24 cellular contexts compared by ENCODE assay signal in genomic region chr14:76654573-76654955, GRCh38.
DNase-seq lines count a peak whose midpoint lies in the region; ATAC-seq, FAIRE-seq and TF ChIP-seq lines count a peak whose summit lies in the region.
"Had no signal": no experiment of that assay in that cellular context is flagged by ENCODE, and none has a peak within 500 bp of the region (broad histone marks: within the 10 kb centered on the region; RNA-seq: fewer than 3 reads in every experiment).

No MANE protein-coding gene starts in this region.

- H3K27me3 Mint-ChIP-seq in MCF 10A (ENCODE audit: insufficient read depth, unreplicated experiment): peaks cover 20% of the 10 kb centered on the region

- BruUV-seq in mammary epithelial cell (replicated peaks; lab: Mats Ljungman, UMichigan) (no TSS peak), MCF 10A (replicated peaks; lab: Mats Ljungman, UMichigan) (no TSS peak)

- H3K36me3 ChIP-seq in mammary epithelial cell (ENCODE audit: insufficient read depth, low read length) (no peaks in the 10 kb centered on the region), bronchial epithelial cell (ENCODE audit: control insufficient read depth, insufficient read depth, low read length) (no peaks in the 10 kb centered on the region)
- H3K36me3 ChIP-seq: MG63 had no signal

- H3K9me3 Mint-ChIP-seq in MCF 10A (ENCODE audit: unreplicated experiment): peaks cover 17% of the 10 kb centered on the region

- H3K9ac ChIP-seq in mammary epithelial cell (ENCODE audit: insufficient read depth, low read length): no peak overlapping the region
- H3K9ac ChIP-seq: GM23248, KMS-11 had no signal

- POLR2A ChIA-PET in MCF 10A (lab: Yijun Ruan, JAX): interaction anchor here (0.6 kb wide), 1 partner anchor 164 kb away, joined by 3 read pairs; no protein-coding TSS in a partner anchor

- peaks cover 5% of the 10 kb centered on the region for H3K4me1 ChIP-seq in mammary epithelial cell (ENCODE audit: insufficient read depth, low read length)

- CTCF ChIA-PET in mammary epithelial cell (lab: Charles Lee; ENCODE audit: low non-redundant PET) (no interaction called here), MCF 10A (lab: Yijun Ruan, JAX) (interaction anchor here (0.6 to 1.8 kb wide), 5 partner anchors 9 to 835 kb away, joined by 3 to 9 read pairs (median 5); no protein-coding TSS in a partner anchor)

- no peak overlapping the region for H3K27ac ChIP-seq in mammary epithelial cell (ENCODE audit: insufficient read depth, low read depth, low read length)
- H3K27ac ChIP-seq: GM23248, KMS-11 had no signal

- no peak overlapping the region for H3K27ac Mint-ChIP-seq in MCF 10A (ENCODE audit: low read depth, unreplicated experiment)
- H3K27ac Mint-ChIP-seq: CD8-positive, alpha-beta memory T cell; HFFc6 had no signal

- DNase-seq in mammary epithelial cell: peak; percentile 69
- no peak for DNase-seq in MCF 10A (ENCODE audit: unreplicated experiment)
- peak; percentile 41 for DNase-seq in NCI-H510A (lab: John Stamatoyannopoulos, UW)
- DNase-seq in bronchial epithelial cell (ENCODE audit: low read depth): peak; percentile 64
- no peak for DNase-seq in OCI-M2 (lab: John Stamatoyannopoulos, UW; ENCODE audit: unreplicated experiment)
- DNase-seq in GM13977 (ENCODE audit: low spot score): no peak
- DNase-seq: ACHN; CD8-positive, alpha-beta memory T cell; DMS 273 treated with DMSO at 0.1 percent for 48 hours; GM23248; HFFc6; MG63; NCI-H1092 treated with DMSO at 0.1 percent for 48 hours; NCI-H187; NCI-H524 treated with DMSO at 0.1 percent for 48 hours; SIG-M5 had no signal

- FAIRE-seq in bronchial epithelial cell (lab: Jason Lieb, UNC): peak; percentile 18
- FAIRE-seq: G401.6, GM12891, GM19239, HepG2 had no signal

- dilution Hi-C loops in mammary epithelial cell (cut with HindIII; ENCODE audit: low sequenced_read_pairs): no loop called here

- WGBS in mammary epithelial cell (ENCODE audit: low coverage, missing lambda C conversion rate): 37% methylated on average over 8 of the region's 8 CpGs

- H3K4me3 ChIP-seq in mammary epithelial cell (replicated peaks in 1 of 3; ENCODE audit: insufficient read depth in 1 of 3, low read depth in 2 of 3, low read length in 3 of 3) (no peak overlapping the region), bronchial epithelial cell (ENCODE audit: low read depth, low read length) (no peak overlapping the region)
- H3K4me3 ChIP-seq: GM23248, MG63 had no signal

- no peaks in the 10 kb centered on the region for H3K4me1 Mint-ChIP-seq in MCF 10A (ENCODE audit: insufficient read depth, unreplicated experiment)
- H3K4me1 Mint-ChIP-seq: CD8-positive, alpha-beta memory T cell had no signal

- H2AFZ ChIP-seq in mammary epithelial cell (ENCODE audit: low read depth, low read length): no peak overlapping the region
- H2AFZ ChIP-seq: GM23248 had no signal

- H3K27me3 ChIP-seq in mammary epithelial cell (ENCODE audit: insufficient read depth, low read length): no peaks in the 10 kb centered on the region
- no peaks in the 10 kb centered on the region for H3K27me3 ChIP-seq in bronchial epithelial cell (ENCODE audit: control insufficient read depth, insufficient read depth, low read length)
- H3K27me3 ChIP-seq: MG63 had no signal

- no peak overlapping the region for H3K4me2 ChIP-seq in mammary epithelial cell (ENCODE audit: insufficient read depth, low read depth, low read length)
- H3K4me2 ChIP-seq: KMS-11 had no signal

- peaks cover 8% of the 10 kb centered on the region for H3K9me3 ChIP-seq in mammary epithelial cell (replicated peaks; ENCODE audit: insufficient read depth, low read length)
- H3K9me3 ChIP-seq: MG63 had no signal

- H3K79me2 ChIP-seq in mammary epithelial cell (ENCODE audit: insufficient read depth, low read length): no peaks in the 10 kb centered on the region

- TF ChIP-seq CTCF in mammary epithelial cell (conservative IDR thresholded peaks at IDR 0.05 in 1 of 2, IDR thresholded peaks at IDR 0.05 in 1 of 2; ENCODE audit: extremely low read depth in 1 of 2, insufficient read depth in 1 of 2, low read depth in 1 of 2, low read length in 2 of 2) (no peak), MCF 10A (IDR thresholded peaks at IDR 0.05; ENCODE audit: unreplicated experiment) (no peak), bronchial epithelial cell (IDR thresholded peaks at IDR 0.05; ENCODE audit: insufficient read depth, low read length, severe bottlenecking) (no peak), GM13977 (IDR thresholded peaks at IDR 0.05; ENCODE audit: extremely low read depth, insufficient read depth, missing control alignments) (no peak)

- intact Hi-C loops in mammary epithelial cell (cut with micrococcal nuclease) (no loop called here), MCF 10A (cut with micrococcal nuclease) (no loop called here)

- no peaks in the 10 kb centered on the region for H3K36me3 Mint-ChIP-seq in MCF 10A (ENCODE audit: insufficient read depth, unreplicated experiment)
- H3K36me3 Mint-ChIP-seq: CD8-positive, alpha-beta memory T cell had no signal

- H3K4me3 Mint-ChIP-seq in MCF 10A (ENCODE audit: unreplicated experiment): no peak overlapping the region
- H3K4me3 Mint-ChIP-seq: CD8-positive, alpha-beta memory T cell; HFFc6 had no signal

- in situ Hi-C loops in mammary epithelial cell (cut with MboI; ENCODE audit: low sequenced_read_pairs in 2 of 2): loop anchor here in 1 of 2 donors (10.0 kb wide), 1 partner anchor 140 kb away; no protein-coding TSS in a partner anchor
- in situ Hi-C loops in GM13977 (cut with MboI; ENCODE audit: low pct_unique_long_range_greater_than_20kb, low sequenced_read_pairs, unreplicated experiment): no loop called here

- ATAC-seq in GM21717 (IDR thresholded peaks at IDR 0.05; ENCODE audit: unreplicated experiment): no peak
- ATAC-seq in GM21515 (IDR thresholded peaks at IDR 0.05; ENCODE audit: unreplicated experiment): no peak
- ATAC-seq: Panc1 had no signal

- H4K20me1 ChIP-seq in mammary epithelial cell (ENCODE audit: insufficient read depth, low read length): no peaks in the 10 kb centered on the region

Comparison
In these comparisons a context has a peak if more than half of its experiments do, and no peak if none do; other contexts are left out.
1. DNase-seq: peak in mammary epithelial cell (single experiment), NCI-H510A (single experiment) and bronchial epithelial cell (single experiment); none in MCF 10A (single experiment), OCI-M2 (single experiment) and GM13977 (single experiment).